Comparison of ENCODE assay signal across 13 cellular contexts in the genomic region with DNA sequence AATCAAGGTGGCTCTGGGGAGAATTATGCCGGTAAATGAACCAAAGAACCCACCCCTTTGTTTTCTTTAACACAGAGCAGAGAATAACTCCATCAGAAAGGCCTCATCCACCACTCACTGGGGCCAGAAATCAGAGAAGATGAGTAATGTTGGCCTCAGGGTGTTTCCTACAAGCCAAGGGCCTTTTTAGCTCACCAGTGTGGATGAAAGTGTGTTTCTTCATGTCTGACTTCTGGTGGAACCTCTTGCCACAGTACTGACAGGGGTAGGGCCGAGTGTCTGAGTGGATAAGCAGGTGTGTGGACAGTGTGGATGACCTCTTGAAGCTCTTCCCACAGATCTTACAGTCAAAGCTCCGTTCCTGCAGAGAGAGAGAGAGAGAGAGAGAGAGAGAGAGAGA. TPM values are rescaled to one million over a fixed set of nuclear protein-coding genes. Genes with fewer than 3 reads are reported as not detected.
A peak's percentile ranks its signal among the peaks of the same experiment; 100 is the strongest.
DNase-seq lines count a peak whose midpoint lies in the region; ATAC-seq and TF ChIP-seq lines count a peak whose summit lies in the region.
"Had no signal": no experiment of that assay in that cellular context is flagged by ENCODE, and none has a peak within 500 bp of the region (broad histone marks: within the 10 kb centered on the region; RNA-seq: fewer than 3 reads in every experiment).

No MANE protein-coding gene starts in this region.

- H3K4me2 ChIP-seq in mesenchymal stem cell (ENCODE audit: low read length, poor library complexity, severe bottlenecking), result no peak overlapping the region

- WGBS in mesenchymal stem cell, result 76% methylated on average over 3 of the region's 3 CpGs

- H3K4me3 ChIP-seq in breast epithelium (no peak overlapping the region), mesenchymal stem cell (ENCODE audit: insufficient read depth in 1 of 2, low read depth in 1 of 2, low read length in 2 of 2) (no peak overlapping the region), upper lobe of right lung (no peak overlapping the region)

- H3K9ac ChIP-seq in mesenchymal stem cell (ENCODE audit: low read length), result no peak overlapping the region

- H3K4me1 ChIP-seq in breast epithelium (peaks cover 7 to 14% of the 10 kb centered on the region in 2 donors), mesenchymal stem cell (ENCODE audit: control insufficient read depth, insufficient read depth, low read depth, low read length) (peaks cover 27% of the 10 kb centered on the region), upper lobe of right lung (peaks cover 25% of the 10 kb centered on the region)

- no peak overlapping the region for H3K27ac ChIP-seq in breast epithelium
- H3K27ac ChIP-seq in mesenchymal stem cell (ENCODE audit: low read length, poor library complexity, severe bottlenecking), result no peak overlapping the region
- H3K27ac ChIP-seq in upper lobe of right lung, result no peak overlapping the region

- H3K18ac ChIP-seq in mesenchymal stem cell (ENCODE audit: low read depth in 1 of 2, low read length in 2 of 2), result no peak overlapping the region

- TF ChIP-seq CTCF in MCF 10A (IDR thresholded peaks at IDR 0.05; ENCODE audit: unreplicated experiment), result no peak
- no peak for TF ChIP-seq CTCF in breast epithelium (IDR thresholded peaks at IDR 0.05)
- no peak for TF ChIP-seq CTCF in upper lobe of right lung (IDR thresholded peaks at IDR 0.05)

- no peak overlapping the region for H2BK120ac ChIP-seq in mesenchymal stem cell (ENCODE audit: low read depth, low read length)

- H3K4ac ChIP-seq in mesenchymal stem cell (ENCODE audit: low read depth in 1 of 2, low read length in 2 of 2), result no peak overlapping the region

- no peak overlapping the region for H3K23ac ChIP-seq in mesenchymal stem cell (ENCODE audit: low read length in 2 of 2)

- no peaks in the 10 kb centered on the region for H3K79me1 ChIP-seq in mesenchymal stem cell (replicated peaks; ENCODE audit: low read length, poor library complexity, severe bottlenecking)

- H3K9me3 Mint-ChIP-seq in MCF 10A (ENCODE audit: unreplicated experiment), result no peaks in the 10 kb centered on the region
- H3K9me3 Mint-ChIP-seq in T-helper 1 cell treated with Interleukin-12 subunit alpha and Interleukin-12 subunit beta and Interleukin-4 antibody, amounts not matched to agents 30 μg/mL and 1 μg/mL, for 36 hours, result no peaks in the 10 kb centered on the region
- H3K9me3 Mint-ChIP-seq in effector memory CD8-positive, alpha-beta T cell, result no peaks in the 10 kb centered on the region

- no peak overlapping the region for H3K27ac Mint-ChIP-seq in MCF 10A (ENCODE audit: low read depth, unreplicated experiment)
- peak overlapping the region; percentile 94 for H3K27ac Mint-ChIP-seq in T-helper 1 cell treated with Interleukin-12 subunit alpha and Interleukin-12 subunit beta and Interleukin-4 antibody, amounts not matched to agents 30 μg/mL and 1 μg/mL, for 36 hours
- peak overlapping the region; percentile 89 to 92 for H3K27ac Mint-ChIP-seq in effector memory CD8-positive, alpha-beta T cell

- no TSS peak for BruUV-seq in MCF 10A (replicated peaks; lab: Mats Ljungman, UMichigan)

- DNase-seq in MCF 10A (ENCODE audit: unreplicated experiment), result peak; percentile 33
- no peak for DNase-seq in breast epithelium (ENCODE audit: low spot score in 2 of 2)
- no peak for DNase-seq in effector memory CD8-positive, alpha-beta T cell
- DNase-seq in mesenchymal stem cell, result no peak
- no peak for DNase-seq in upper lobe of right lung
- DNase-seq in NCI-H2107 (lab: John Stamatoyannopoulos, UW), result no peak
- DNase-seq: activated CD4-positive, CD25-positive, alpha-beta regulatory T cell treated with anti-CD3 and anti-CD28 coated beads, Interleukin-2, amount 50 U/mL, for 72 hours; activated gamma-delta T cell; DMS153; NCI-H1436 treated with DMSO at 0.1 percent for 48 hours had no signal

- no peak overlapping the region for H2BK15ac ChIP-seq in mesenchymal stem cell (ENCODE audit: low read depth, poor library complexity, severe bottlenecking)

- H3K4me1 Mint-ChIP-seq in MCF 10A (ENCODE audit: insufficient read depth, unreplicated experiment), result peaks cover 5% of the 10 kb centered on the region
- peaks cover 73% of the 10 kb centered on the region for H3K4me1 Mint-ChIP-seq in T-helper 1 cell treated with Interleukin-12 subunit alpha and Interleukin-12 subunit beta and Interleukin-4 antibody, amounts not matched to agents 30 μg/mL and 1 μg/mL, for 36 hours (ENCODE audit: low read depth)
- H3K4me1 Mint-ChIP-seq in effector memory CD8-positive, alpha-beta T cell (ENCODE audit: low read depth in 2 of 2), result peaks cover 56 to 74% of the 10 kb centered on the region in 2 donors

- H3K9me3 ChIP-seq in breast epithelium (no peaks in the 10 kb centered on the region), mesenchymal stem cell (ENCODE audit: control insufficient read depth, low read length) (no peaks in the 10 kb centered on the region), upper lobe of right lung (no peaks in the 10 kb centered on the region)

- intact Hi-C loops in MCF 10A (cut with micrococcal nuclease) (no loop called here), breast epithelium (cut with DNase I; ENCODE audit: low total_unique reads) (no loop called here), upper lobe of right lung (cut with DNase I) (no loop called here)

- H2BK5ac ChIP-seq in mesenchymal stem cell (ENCODE audit: low read depth, low read length, poor library complexity, severe bottlenecking), result no peak overlapping the region

- no peak overlapping the region for H4K91ac ChIP-seq in mesenchymal stem cell (ENCODE audit: low read length)

- no peak for ATAC-seq in effector memory CD8-positive, alpha-beta T cell (replicated peaks)
- no peak for ATAC-seq in HG02973 (IDR thresholded peaks at IDR 0.05; ENCODE audit: unreplicated experiment)
- ATAC-seq in upper lobe of right lung, result no peak

- POLR2A ChIA-PET in MCF 10A (lab: Yijun Ruan, JAX), result no interaction called here

- H2AFZ ChIP-seq in mesenchymal stem cell (ENCODE audit: low read depth, low read length), result no peak overlapping the region

- TF ChIP-seq POLR2A in breast epithelium (IDR thresholded peaks at IDR 0.05), result no peak

- H3K14ac ChIP-seq in mesenchymal stem cell (ENCODE audit: low read length in 2 of 2), result no peak overlapping the region

- CTCF ChIA-PET in MCF 10A (lab: Yijun Ruan, JAX), result no interaction called here

- H3K36me3 Mint-ChIP-seq in MCF 10A (ENCODE audit: insufficient read depth, unreplicated experiment), result no peaks in the 10 kb centered on the region
- H3K36me3 Mint-ChIP-seq in T-helper 1 cell treated with Interleukin-12 subunit alpha and Interleukin-12 subunit beta and Interleukin-4 antibody, amounts not matched to agents 30 μg/mL and 1 μg/mL, for 36 hours (ENCODE audit: low read depth), result peaks cover 85% of the 10 kb centered on the region
- H3K36me3 Mint-ChIP-seq in effector memory CD8-positive, alpha-beta T cell (ENCODE audit: insufficient read depth), result peaks cover 47% of the 10 kb centered on the region

- no peaks in the 10 kb centered on the region for H3K36me3 ChIP-seq in breast epithelium
- peaks cover 0 to 4% of the 10 kb centered on the region in 2 experiments for H3K36me3 ChIP-seq in mesenchymal stem cell (ENCODE audit: control insufficient read depth in 1 of 2, insufficient read depth in 2 of 2, low read depth in 1 of 2, low read length in 2 of 2)
- peaks cover 4% of the 10 kb centered on the region for H3K36me3 ChIP-seq in upper lobe of right lung

- peaks cover 1% of the 10 kb centered on the region for H3K27me3 Mint-ChIP-seq in MCF 10A (ENCODE audit: insufficient read depth, unreplicated experiment)
- no peaks in the 10 kb centered on the region for H3K27me3 Mint-ChIP-seq in T-helper 1 cell treated with Interleukin-12 subunit alpha and Interleukin-12 subunit beta and Interleukin-4 antibody, amounts not matched to agents 30 μg/mL and 1 μg/mL, for 36 hours (ENCODE audit: low read depth)
- H3K27me3 Mint-ChIP-seq in effector memory CD8-positive, alpha-beta T cell, result no peaks in the 10 kb centered on the region

- H4K8ac ChIP-seq in mesenchymal stem cell (ENCODE audit: low read length), result no peak overlapping the region

- H3K4me3 Mint-ChIP-seq in MCF 10A (ENCODE audit: unreplicated experiment), result no peak overlapping the region
- H3K4me3 Mint-ChIP-seq in T-helper 1 cell treated with Interleukin-12 subunit alpha and Interleukin-12 subunit beta and Interleukin-4 antibody, amounts not matched to agents 30 μg/mL and 1 μg/mL, for 36 hours, result peak overlapping the region; percentile 81
- H3K4me3 Mint-ChIP-seq in effector memory CD8-positive, alpha-beta T cell, result peak overlapping the region; percentile 62 to 70

- no peak overlapping the region for H2AK5ac ChIP-seq in mesenchymal stem cell (ENCODE audit: low read length, severe bottlenecking)

- H2BK12ac ChIP-seq in mesenchymal stem cell (ENCODE audit: low read length in 2 of 2), result no peak overlapping the region

- H3K27me3 ChIP-seq in breast epithelium, result peaks cover 4 to 39% of the 10 kb centered on the region in 2 donors
- peaks cover 85 to 95% of the 10 kb centered on the region in 2 experiments for H3K27me3 ChIP-seq in mesenchymal stem cell (ENCODE audit: control insufficient read depth in 1 of 2, insufficient read depth in 1 of 2, low read length in 2 of 2)
- H3K27me3 ChIP-seq in upper lobe of right lung, result peaks cover 40% of the 10 kb centered on the region

RNA-seq across cellular contexts. Expression of gene GFI1, which starts 8.3 kb away (rescaled TPM):
- total RNA-seq in MCF 10A (2022) (0.27 TPM in 1 of 2 replicates, not detected in the other), breast epithelium (1 to 10 TPM in 1 of 3 donors, under 1 TPM in 2; 0.80 to 1.5 (median 0.98) TPM), upper lobe of right lung (5.4 TPM)
- 0.10 TPM for polyA plus RNA-seq in mesenchymal stem cell (2013, experiment 1 of 2)
- polyA plus RNA-seq in mesenchymal stem cell (2013, experiment 2 of 2), result 0.05 TPM
- total RNA-seq: frontal cortex had no signal
